30 cellular contexts compared by ENCODE assay signal in genomic region chr10:85609509-85609908, GRCh38.
DNase-seq lines count a peak whose midpoint lies in the region; ATAC-seq, FAIRE-seq and TF ChIP-seq lines count a peak whose summit lies in the region.
"Had no signal": no experiment of that assay in that cellular context is flagged by ENCODE, and none has a peak within 500 bp of the region (broad histone marks: within the 10 kb centered on the region; RNA-seq: fewer than 3 reads in every experiment).

No MANE protein-coding gene starts in this region.

- no peaks in the 10 kb centered on the region for H3K27me3 Mint-ChIP-seq in endodermal cell (ENCODE audit: insufficient read depth)
- H3K27me3 Mint-ChIP-seq: CD8-positive, alpha-beta memory T cell had no signal

- FAIRE-seq in A549 (lab: Jason Lieb, UNC) = no peak
- FAIRE-seq: GM12891 had no signal

- no peak for TF ChIP-seq EP300 in A549 (IDR thresholded peaks at IDR 0.05)

- H3K4me3 ChIP-seq in A549 (no peak overlapping the region), endodermal cell (ENCODE audit: low read length) (no peak overlapping the region)
- H3K4me3 ChIP-seq: GM23248, HAP-1 had no signal

- no peaks in the 10 kb centered on the region for H3K27me3 ChIP-seq in endodermal cell (ENCODE audit: control insufficient read depth, insufficient read depth, low read length, poor library complexity, severe bottlenecking)
- H3K27me3 ChIP-seq: BE2C had no signal

- no peak overlapping the region for H3K4me3 Mint-ChIP-seq in endodermal cell
- H3K4me3 Mint-ChIP-seq: CD14-positive monocyte; CD8-positive, alpha-beta memory T cell; HFFc6; IgD-negative memory B cell had no signal

- CTCF ChIA-PET in A549 (lab: Yijun Ruan, JAX) = interaction anchor here (1.2 kb wide), 1 partner anchor 14 kb away, joined by 3 read pairs; no protein-coding TSS in a partner anchor

- DNase-seq in A549 (ENCODE audit: low read depth in 1 of 2, low spot score in 1 of 2) (no peak), HT1080 (ENCODE audit: low read depth) (peak; percentile 14), endodermal cell (peak; percentile 27), putamen (ENCODE audit: low spot score) (peak; percentile 33), DMS53 treated with DMSO at 0.1 percent for 48 hours (lab: John Stamatoyannopoulos, UW; ENCODE audit: unreplicated experiment) (no peak)
- DNase-seq: ACHN; BE2C; CD8-positive, alpha-beta memory T cell; DMS 273 treated with DMSO at 0.1 percent for 48 hours; DMS79 treated with DMSO at 0.1 percent for 48 hours; GF-D8; GM23248; HFFc6; NCI-H1092; NCI-H1417 treated with DMSO at 0.1 percent for 48 hours; NCI-H187; NCI-H2081 treated with DMSO at 0.1 percent for 48 hours; NCI-H2171; NCI-H226; NCI-H510A; NCI-H69; Right ventricle myocardium superior; RPMI8226 had no signal

- WGBS in A549 (ENCODE audit: missing lambda C conversion rate) = 49% methylated on average over 5 of the region's 5 CpGs
- 88 to 93% methylated on average over 4 to 5 of the region's 5 CpGs for WGBS in endodermal cell (ENCODE audit: insufficient coverage in 1 of 2, insufficient read length in 1 of 2), 2 experiments

- H3K9me3 ChIP-seq in A549 (peaks cover 32% of the 10 kb centered on the region), endodermal cell (ENCODE audit: control insufficient read depth, low read length) (no peaks in the 10 kb centered on the region)
- H3K9me3 ChIP-seq: BE2C, HAP-1 had no signal

- peaks cover 2% of the 10 kb centered on the region for H3K9me3 Mint-ChIP-seq in endodermal cell
- H3K9me3 Mint-ChIP-seq: IgD-negative memory B cell had no signal

- TF ChIP-seq CTCF in A549 (IDR thresholded peaks at IDR 0.05) (no peak), endodermal cell (conservative IDR thresholded peaks at IDR 0.05) (no peak)

- no peak for TF ChIP-seq RAD21 in A549 (conservative IDR thresholded peaks at IDR 0.05 in 1 of 2, IDR thresholded peaks at IDR 0.05 in 1 of 2)

- H3K27ac Mint-ChIP-seq in endodermal cell = no peak overlapping the region
- H3K27ac Mint-ChIP-seq: CD14-positive monocyte, HFFc6 had no signal

- POLR2A ChIA-PET in A549 (lab: Yijun Ruan, JAX) = no interaction called here

- no peak for ATAC-seq in A549
- no peak for ATAC-seq in GM18867 (IDR thresholded peaks at IDR 0.05; ENCODE audit: unreplicated experiment)
- no peak for ATAC-seq in GM21390 (IDR thresholded peaks at IDR 0.05; ENCODE audit: unreplicated experiment)

- H3K4me1 ChIP-seq in A549 (no peaks in the 10 kb centered on the region), endodermal cell (ENCODE audit: control insufficient read depth, insufficient read depth, low read length) (no peaks in the 10 kb centered on the region)
- H3K4me1 ChIP-seq: BE2C, HAP-1 had no signal

- H3K36me3 Mint-ChIP-seq in endodermal cell (ENCODE audit: low read depth) = no peaks in the 10 kb centered on the region
- H3K36me3 Mint-ChIP-seq: CD14-positive monocyte; CD8-positive, alpha-beta memory T cell; IgD-negative memory B cell had no signal

- no peaks in the 10 kb centered on the region for H3K36me3 ChIP-seq in endodermal cell (ENCODE audit: control insufficient read depth, insufficient read depth, low read length)
- H3K36me3 ChIP-seq: BE2C, HAP-1 had no signal

- H3K9ac ChIP-seq in endodermal cell (ENCODE audit: extremely low read depth, low read length, poor library complexity, severe bottlenecking) = no peak overlapping the region
- H3K9ac ChIP-seq: GM23248, KMS-11 had no signal

- no peak for TF ChIP-seq POLR2A in A549 (IDR thresholded peaks at IDR 0.05; ENCODE audit: low read length)

- peaks cover 6% of the 10 kb centered on the region for H3K4me1 Mint-ChIP-seq in endodermal cell
- H3K4me1 Mint-ChIP-seq: CD14-positive monocyte had no signal

- no peak overlapping the region for H3K4me2 ChIP-seq in A549
- H3K4me2 ChIP-seq: KMS-11 had no signal

- H3K27ac ChIP-seq in A549 (no peak overlapping the region), endodermal cell (ENCODE audit: low read depth, low read length) (no peak overlapping the region)
- H3K27ac ChIP-seq: GM23248, KMS-11 had no signal

TF ChIP-seq in A549, 52 proteins besides CTCF, POLR2A, EP300 and RAD21:
- no peak for TF ChIP-seq FOSL2 (IDR thresholded peaks at IDR 0.05)
- peak; percentile 24; the same call in 1 of the 2 replicates for TF ChIP-seq FOSL2 (CRISPR knock-in tag; IDR thresholded peaks at IDR 0.05)
- no peak for TF ChIP-seq HES2 (IDR thresholded peaks at IDR 0.05)

Comparison
In these comparisons a context has a peak if more than half of its experiments do, and no peak if none do; other contexts are left out.
1. DNase-seq: peak in HT1080 (single experiment), endodermal cell (single experiment) and putamen (single experiment); none in A549 (0 of 2) and DMS53 treated with DMSO at 0.1 percent for 48 hours (single experiment).